ENCODE assay signal across 11 cellular contexts in the genomic region with DNA sequence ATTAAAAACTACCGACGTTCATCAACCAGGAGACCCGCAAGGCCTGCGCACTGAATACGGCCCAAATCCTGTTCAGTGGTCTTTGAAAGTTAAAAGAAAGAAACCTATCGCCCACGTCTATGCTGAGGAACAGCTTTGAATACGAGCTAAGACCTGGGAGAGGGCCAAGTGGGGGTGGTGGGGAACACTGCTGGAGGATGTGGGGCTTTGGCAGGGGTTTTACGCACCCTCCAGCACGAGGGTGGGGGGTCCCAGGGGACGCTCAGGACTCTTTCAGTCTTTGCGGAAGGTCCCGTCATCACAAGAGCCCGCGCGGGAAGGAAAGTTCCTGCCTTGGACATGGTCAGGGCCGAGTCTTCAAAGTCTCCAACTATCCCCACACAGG. TPM values are rescaled to one million over a fixed set of nuclear protein-coding genes. Genes with fewer than 3 reads are reported as not detected.
DNase-seq lines count a peak whose midpoint lies in the region; ATAC-seq, FAIRE-seq and TF ChIP-seq lines count a peak whose summit lies in the region.
"Had no signal": no experiment of that assay in that cellular context is flagged by ENCODE, and none has a peak within 500 bp of the region (broad histone marks: within the 10 kb centered on the region; RNA-seq: fewer than 3 reads in every experiment).

No MANE protein-coding gene starts in this region.

- H3K27ac ChIP-seq in coronary artery = peak overlapping the region in 1 of 2 donors; percentile 39
- no peak overlapping the region for H3K27ac ChIP-seq in testis
- H3K27ac ChIP-seq: lower lobe of right lung had no signal

- no peaks in the 10 kb centered on the region for H3K9me3 ChIP-seq in testis
- H3K9me3 ChIP-seq: lower lobe of right lung had no signal

- 9 to 11% methylated on average over 15 to 17 of the region's 17 CpGs for WGBS in testis, 2 donors

- no peak for TF ChIP-seq CTCF in coronary artery (IDR thresholded peaks at IDR 0.05)
- no peak for TF ChIP-seq CTCF in testis (IDR thresholded peaks at IDR 0.05)
- TF ChIP-seq CTCF in D721Med (IDR thresholded peaks at IDR 0.05; ENCODE audit: insufficient read depth, missing control alignments) = no peak

- H3K36me3 ChIP-seq in testis (ENCODE audit: low read depth, missing control alignments) = no peaks in the 10 kb centered on the region
- H3K36me3 ChIP-seq: lower lobe of right lung had no signal

- no peaks in the 10 kb centered on the region for H3K27me3 ChIP-seq in testis

- intact Hi-C loops in testis (cut with DNase I; ENCODE audit: low total_unique reads) = no loop called here

- no peak for TF ChIP-seq POLR2A in testis (IDR thresholded peaks at IDR 0.05)

- peak; percentile 20 for ATAC-seq in GM19324 (IDR thresholded peaks at IDR 0.05; ENCODE audit: low FRiP score, unreplicated experiment)
- ATAC-seq in HG02870 (IDR thresholded peaks at IDR 0.05; ENCODE audit: unreplicated experiment) = peak; percentile 2
- ATAC-seq: lower lobe of right lung, PC-3 had no signal

- peaks cover 4% of the 10 kb centered on the region for H3K4me1 ChIP-seq in testis

- DNase-seq in coronary artery (ENCODE audit: low spot score) (peak; percentile 71), testis (no peak), D721Med (ENCODE audit: insufficient read length, low spot score) (no peak), NCI-H2227 treated with DMSO at 0.1 percent for 48 hours (lab: John Stamatoyannopoulos, UW) (no peak), NCI-H510A treated with DMSO at 0.1 percent for 48 hours (lab: John Stamatoyannopoulos, UW) (no peak)
- DNase-seq: activated T-cell treated with anti-CD3 and anti-CD28 coated beads, Interleukin-2, amount 50 U/mL, for 24 hours; lower lobe of right lung; NCI-H146; PC-3 had no signal

- FAIRE-seq in D721Med (lab: Jason Lieb, UNC) = no peak

- H3K4me3 ChIP-seq in coronary artery (peak overlapping the region; percentile 49), testis (peak overlapping the region; percentile 20 to 24)
- H3K4me3 ChIP-seq: lower lobe of right lung had no signal

RNA-seq across cellular contexts. Expression of a gene that starts 11.3 kb away (rescaled TPM):
- total RNA-seq in testis = 1 to 10 TPM; 2.0 to 3.0 TPM
- 3.2 TPM for polyA plus RNA-seq in testis (ENCODE audit: insufficient read depth, low read depth, low replicate concordance)

RNA-seq across cellular contexts. Expression of a gene that starts 15.0 kb away (rescaled TPM):
- total RNA-seq in testis = 10 to 100 TPM; 43.8 to 53.3 TPM
- 12.6 TPM for polyA plus RNA-seq in testis (ENCODE audit: insufficient read depth, low read depth, low replicate concordance)
